ENCODE assay signal across 8 cellular contexts in genomic region chr9:37784640-37785483, GRCh38. TPM values are rescaled to one million over a fixed set of nuclear protein-coding genes. Genes with fewer than 3 reads are reported as not detected.
A peak's percentile ranks its signal among the peaks of the same experiment; 100 is the strongest.
DNase-seq lines count a peak whose midpoint lies in the region; FAIRE-seq and TF ChIP-seq lines count a peak whose summit lies in the region.

EXOSC3 (minus strand) TSS chr9:37785064; CDS start chr9:37785044, 20 bp downstream.

- H3K4me1 Mint-ChIP-seq in H9: peaks cover 5 to 9% of the 10 kb centered on the region in 2 experiments; a peak in 3 of 4 replicates

- no peak within 1 kb of the TSS for H3K23ac ChIP-seq in H9 (ENCODE audit: insufficient read length, low read depth, low read length)

- H2BK12ac ChIP-seq in H9 (ENCODE audit: insufficient read length, low read depth, low read length): no peak within 1 kb of the TSS

- no peak within 1 kb of the TSS for H2BK15ac ChIP-seq in H9 (ENCODE audit: low read depth, low read length)

- peaks cover 27% of the 10 kb centered on the region for H3K27me3 Mint-ChIP-seq in H9 (ENCODE audit: low read depth)

- no peak within 1 kb of the TSS for H2BK120ac ChIP-seq in H9 (ENCODE audit: low read depth, low read length, poor library complexity, severe bottlenecking)

- H3K14ac ChIP-seq in H9 (ENCODE audit: insufficient read depth, low read length): peak within 1 kb of the TSS; percentile 89; the same call in 1 of the 2 replicates

- H3K4me3 Mint-ChIP-seq in H9: peak within 1 kb of the TSS; percentile 97 to 98

- peak; percentile 81 for DNase-seq in GDM1 (lab: John Stamatoyannopoulos, UW)
- DNase-seq in H9: peak; percentile 91
- peak; percentile 87 for DNase-seq in MG63
- peak; percentile 91 for DNase-seq in SIG-M5 treated with dmso at 0.1 percent for 504 hours (lab: John Stamatoyannopoulos, UW; ENCODE audit: unreplicated experiment)
- peak; percentile 82 for DNase-seq in activated gamma-delta T cell treated with anti-CD3 and anti-CD28 coated beads, Interleukin-2, amount 50 U/mL, for 16 hours (ENCODE audit: low read depth)
- peak; percentile 85 to 88 for DNase-seq in frontal cortex (ENCODE audit: low spot score in 2 of 2)
- peak; percentile 97 for DNase-seq in superior temporal gyrus (ENCODE audit: extremely low spot score)

- no peak within 1 kb of the TSS for H3T11ph ChIP-seq in H9 (ENCODE audit: low read length)

- WGBS in H9 (ENCODE audit: extremely low coverage, insufficient read length, low lambda C conversion rate): no CpG with 5 or more reads among the region's 73 CpGs

- no peak within 1 kb of the TSS for H2AK5ac ChIP-seq in H9 (ENCODE audit: insufficient read length, low read length)

- H3K4ac ChIP-seq in H9 (ENCODE audit: low read depth, low read length): no peak within 1 kb of the TSS

- no peak within 1 kb of the TSS for H2BK5ac ChIP-seq in H9 (ENCODE audit: insufficient read length, low read length)

- H3K4me1 ChIP-seq in H9 (ENCODE audit: insufficient read depth, low read length) (no peaks in the 10 kb centered on the region), neutrophil (ENCODE audit: control insufficient read depth in 1 of 2, insufficient read depth in 1 of 2, low read depth in 1 of 2, low read length in 1 of 2) (peaks cover 67 to 82% of the 10 kb centered on the region in 2 experiments)

- peaks cover 11% of the 10 kb centered on the region; the same call in 1 of the 2 replicates for H3K79me2 ChIP-seq in H9 (ENCODE audit: insufficient read depth, low read length)

- peak within 1 kb of the TSS; percentile 78 for H3K9ac ChIP-seq in H9 (ENCODE audit: extremely low read depth, insufficient read length, low read length)

- no peak within 1 kb of the TSS for H2BK20ac ChIP-seq in H9 (ENCODE audit: low read depth, low read length, poor library complexity, severe bottlenecking)

- peak within 1 kb of the TSS; percentile 78 for H3K18ac ChIP-seq in H9 (ENCODE audit: insufficient read length, low read depth, low read length)

- no peak within 1 kb of the TSS for H4K91ac ChIP-seq in H9 (ENCODE audit: insufficient read length, low read depth, low read length)

- no peak within 1 kb of the TSS for H4K8ac ChIP-seq in H9 (replicated peaks; ENCODE audit: insufficient read length, low read depth, low read length)

- no peak for TF ChIP-seq CTCF in H9 (conservative IDR thresholded peaks at IDR 0.05)
- TF ChIP-seq CTCF in neutrophil (IDR thresholded peaks at IDR 0.05): peak; percentile 17

- H2AFZ ChIP-seq in H9 (ENCODE audit: low read length): no peak within 1 kb of the TSS

- H3K36me3 ChIP-seq in MG63: peaks cover 36% of the 10 kb centered on the region
- peaks cover 39% of the 10 kb centered on the region for H3K36me3 ChIP-seq in neutrophil

- no peak for FAIRE-seq in frontal cortex (lab: Jason Lieb, UNC)

- peak within 1 kb of the TSS; percentile 81 for H3K4me3 ChIP-seq in MG63
- peak within 1 kb of the TSS; percentile 63 to 89 for H3K4me3 ChIP-seq in neutrophil (ENCODE audit: low read depth in 1 of 2, low read length in 1 of 2)

- peaks cover 5% of the 10 kb centered on the region for H3K23me2 ChIP-seq in H9 (ENCODE audit: insufficient read length, low read depth, low read length, poor library complexity, severe bottlenecking)

- H3K27ac ChIP-seq in H9 (ENCODE audit: insufficient read length, low read depth, low read length) (no peak within 1 kb of the TSS), neutrophil (peak within 1 kb of the TSS; percentile 90)

- H4K5ac ChIP-seq in H9 (ENCODE audit: insufficient read length, low read depth, low read length): no peak within 1 kb of the TSS

- no peaks in the 10 kb centered on the region for H4K20me1 ChIP-seq in H9 (ENCODE audit: control insufficient read depth, insufficient read depth, insufficient read length)

- H3K9me3 Mint-ChIP-seq in H9: 0 out of 5 replicates have a peak, but pooled peaks cover 0 to 3% of the 10 kb centered on the region in 2 experiments

- no peaks in the 10 kb centered on the region for H3K9me3 ChIP-seq in H9 (ENCODE audit: control insufficient read depth, low read depth, low read length)
- no peaks in the 10 kb centered on the region for H3K9me3 ChIP-seq in MG63
- H3K9me3 ChIP-seq in neutrophil: no peaks in the 10 kb centered on the region

- H3K56ac ChIP-seq in H9 (ENCODE audit: insufficient read length, low read depth, low read length): no peak within 1 kb of the TSS

- H3K36me3 Mint-ChIP-seq in H9 (ENCODE audit: insufficient read depth in 1 of 3, low read depth in 3 of 3): peaks cover 29 to 42% (median 34%) of the 10 kb centered on the region in 3 experiments; a peak in 6 of 7 replicates

- H3K27ac Mint-ChIP-seq in H9: peak within 1 kb of the TSS; percentile 88 to 97 (median 96)

- H3K27me3 ChIP-seq in H9 (ENCODE audit: insufficient read depth, low read length): no peaks in the 10 kb centered on the region
- H3K27me3 ChIP-seq in MG63: no peaks in the 10 kb centered on the region
- H3K27me3 ChIP-seq in neutrophil: no peaks in the 10 kb centered on the region

- H3K4me2 ChIP-seq in H9 (ENCODE audit: insufficient read depth, insufficient read length, low read length): peak within 1 kb of the TSS; percentile 88

- peaks cover 6% of the 10 kb centered on the region for H3K79me1 ChIP-seq in H9 (ENCODE audit: insufficient read depth, low read depth, low read length, poor library complexity, severe bottlenecking)

RNA-seq across cellular contexts. Expression of gene EXOSC3, which starts in this region (rescaled TPM):
- 81.0 and 93.8 TPM in 2 replicates for total RNA-seq in H9 (2021)
- total RNA-seq in MG63 (2014; rRNA removed; shearing (Covaris generic); ENCODE audit: low replicate concordance): 32.9 and 37.9 TPM in 2 replicates
- total RNA-seq in frontal cortex: 73.4 TPM
